20 cellular contexts compared by ENCODE assay signal in genomic region chr18:2874765-2875164, GRCh38. TPM values are rescaled to one million over a fixed set of nuclear protein-coding genes. Genes with fewer than 3 reads are reported as not detected.
DNase-seq lines count a peak whose midpoint lies in the region; ATAC-seq, FAIRE-seq and TF ChIP-seq lines count a peak whose summit lies in the region.
"Had no signal": no experiment of that assay in that cellular context is flagged by ENCODE, and none has a peak within 500 bp of the region (broad histone marks: within the 10 kb centered on the region; RNA-seq: fewer than 3 reads in every experiment).

No MANE protein-coding gene starts in this region.

- peak overlapping the region; percentile 73 for H3K4me3 Mint-ChIP-seq in HFFc6
- H3K4me3 Mint-ChIP-seq: activated naive CD8-positive, alpha-beta T cell treated with anti-CD3 and anti-CD28 coated beads, Interleukin-2, amount 10 ng/mL, durations not matched to agents 7 days and 5 days; naive thymus-derived CD8-positive, alpha-beta T cell had no signal

- H3K4me3 ChIP-seq in bronchial epithelial cell (ENCODE audit: low read depth, low read length) (no peak overlapping the region), suprapubic skin (no peak overlapping the region)
- H3K4me3 ChIP-seq: gastroesophageal sphincter, pancreas had no signal

- H3K9me3 ChIP-seq in suprapubic skin, result no peaks in the 10 kb centered on the region
- H3K9me3 ChIP-seq: gastroesophageal sphincter, pancreas had no signal

- peak; percentile 32 for FAIRE-seq in bronchial epithelial cell (lab: Jason Lieb, UNC)
- FAIRE-seq: D721Med, kidney, pancreas, TTC549 had no signal

- DNase-seq in HFFc6 (no peak), bronchial epithelial cell (ENCODE audit: low read depth) (no peak), left ventricle myocardium superior (no peak), suprapubic skin (ENCODE audit: low spot score in 2 of 2) (peak; percentile 21 to 40), foreskin melanocyte (no peak)
- DNase-seq in stimulated activated CD8-positive, alpha-beta memory T cell treated with anti-CD3 and anti-CD28 coated beads, Interleukin-4, amount 100 ng/mL, for 48 hours, result no peak
- no peak for DNase-seq in stimulated activated CD4-positive, alpha-beta T cell treated with anti-CD3 and anti-CD28 coated beads, Interleukin-1b, Interleukin-23, amount 100 ng/mL, for 48 hours
- DNase-seq: activated CD4-positive, alpha-beta T cell treated with anti-CD3 and anti-CD28 coated beads for 1 hour; activated naive CD8-positive, alpha-beta T cell treated with anti-CD3 and anti-CD28 coated beads, Interleukin-2, amount 10 ng/mL, durations not matched to agents 7 days and 5 days; kidney; naive thymus-derived CD8-positive, alpha-beta T cell; NCI-H2171; NCI-H526 treated with DMSO at 0.1 percent for 48 hours; pancreas; stimulated activated CD4-positive, alpha-beta T cell treated with anti-CD3 and anti-CD28 coated beads, Interleukin-2, amount 100 ng/mL, for 24 hours; stimulated activated naive CD8-positive, alpha-beta T cell treated with anti-CD3 and anti-CD28 coated beads, Interleukin-15, Interleukin-2, amounts not matched to agents 100 U/mL and 50 U/mL, for 24 hours had no signal

- peak overlapping the region; percentile 25 for H3K27ac ChIP-seq in suprapubic skin
- H3K27ac ChIP-seq: pancreas had no signal

- TF ChIP-seq CTCF in HFFc6 (IDR thresholded peaks at IDR 0.05), result no peak
- no peak for TF ChIP-seq CTCF in bronchial epithelial cell (IDR thresholded peaks at IDR 0.05; ENCODE audit: insufficient read depth, low read length, severe bottlenecking)
- TF ChIP-seq CTCF in suprapubic skin (IDR thresholded peaks at IDR 0.05), result no peak

- peaks cover 6% of the 10 kb centered on the region for H3K27me3 Mint-ChIP-seq in HFFc6 (ENCODE audit: insufficient read depth)

- 56% methylated on average over 7 of the region's 7 CpGs for WGBS in suprapubic skin

- ATAC-seq in left ventricle myocardium superior (peak; percentile 75), GM21723 (IDR thresholded peaks at IDR 0.05; ENCODE audit: unreplicated experiment) (no peak)
- ATAC-seq: naive thymus-derived CD8-positive, alpha-beta T cell; stimulated activated naive CD8-positive, alpha-beta T cell treated with anti-CD3 and anti-CD28 coated beads, Interleukin-15, Interleukin-2, amounts not matched to agents 100 U/mL and 50 U/mL, for 24 hours had no signal

- no peak for TF ChIP-seq POLR2A in suprapubic skin (IDR thresholded peaks at IDR 0.05)

- peaks cover 19% of the 10 kb centered on the region for H3K4me1 Mint-ChIP-seq in HFFc6 (ENCODE audit: low read depth)

- peaks cover 14% of the 10 kb centered on the region for H3K4me1 ChIP-seq in suprapubic skin
- H3K4me1 ChIP-seq: pancreas had no signal

- no peak for TF ChIP-seq EP300 in suprapubic skin (IDR thresholded peaks at IDR 0.05)

- intact Hi-C loops in left ventricle myocardium superior (cut with micrococcal nuclease), result no loop called here

- H3K36me3 Mint-ChIP-seq in HFFc6 (ENCODE audit: low read depth), result no peaks in the 10 kb centered on the region
- H3K36me3 Mint-ChIP-seq: activated naive CD8-positive, alpha-beta T cell treated with anti-CD3 and anti-CD28 coated beads, Interleukin-2, amount 10 ng/mL, durations not matched to agents 7 days and 5 days; naive thymus-derived CD8-positive, alpha-beta T cell had no signal

- H3K36me3 ChIP-seq in bronchial epithelial cell (ENCODE audit: control insufficient read depth, insufficient read depth, low read length) (no peaks in the 10 kb centered on the region), suprapubic skin (no peaks in the 10 kb centered on the region)
- H3K36me3 ChIP-seq: gastroesophageal sphincter, pancreas had no signal

- H3K9me3 Mint-ChIP-seq in HFFc6, result no peaks in the 10 kb centered on the region
- H3K9me3 Mint-ChIP-seq: activated naive CD8-positive, alpha-beta T cell treated with anti-CD3 and anti-CD28 coated beads, Interleukin-2, amount 10 ng/mL, durations not matched to agents 7 days and 5 days; naive thymus-derived CD8-positive, alpha-beta T cell had no signal

- H3K27me3 ChIP-seq in bronchial epithelial cell (ENCODE audit: control insufficient read depth, insufficient read depth, low read length) (no peaks in the 10 kb centered on the region), suprapubic skin (no peaks in the 10 kb centered on the region)
- H3K27me3 ChIP-seq: gastroesophageal sphincter, pancreas had no signal

- peak overlapping the region; percentile 89 for H3K27ac Mint-ChIP-seq in HFFc6
- H3K27ac Mint-ChIP-seq: activated naive CD8-positive, alpha-beta T cell treated with anti-CD3 and anti-CD28 coated beads, Interleukin-2, amount 10 ng/mL, durations not matched to agents 7 days and 5 days had no signal

RNA-seq across cellular contexts. Expression of gene EMILIN2, which starts 28.0 kb away (rescaled TPM):
- total RNA-seq in HFFc6 (2021; fragmentation: NEBNext Ultra II Directional; extraction: Animal tissue kit (Norgen Biotek cat#: 25700)), result 10 to 100 TPM in 1 of 6 experiments, 1 to 10 TPM in 5; 5.9 to 10.6 (median 8.2) TPM
- total RNA-seq in bronchial epithelial cell, result 0.38 and 1.3 TPM in 2 replicates
- total RNA-seq in left ventricle myocardium superior, result 23.4 TPM
- total RNA-seq in suprapubic skin, result 10 to 100 TPM in 1 of 4 donors, 1 to 10 TPM in 3; 4.3 to 11.3 (median 7.1) TPM

Comparison
In these comparisons a context has a peak if more than half of its experiments do, and no peak if none do; other contexts are left out.
1. DNase-seq: peak in suprapubic skin (2 of 2); none in HFFc6 (single experiment), bronchial epithelial cell (single experiment), left ventricle myocardium superior (single experiment), foreskin melanocyte (single experiment), stimulated activated CD8-positive, alpha-beta memory T cell treated with anti-CD3 and anti-CD28 coated beads, Interleukin-4, amount 100 ng/mL, for 48 hours (single experiment) and stimulated activated CD4-positive, alpha-beta T cell treated with anti-CD3 and anti-CD28 coated beads, Interleukin-1b, Interleukin-23, amount 100 ng/mL, for 48 hours (single experiment).